ENCODE assay signal across 9 cellular contexts in the genomic region with DNA sequence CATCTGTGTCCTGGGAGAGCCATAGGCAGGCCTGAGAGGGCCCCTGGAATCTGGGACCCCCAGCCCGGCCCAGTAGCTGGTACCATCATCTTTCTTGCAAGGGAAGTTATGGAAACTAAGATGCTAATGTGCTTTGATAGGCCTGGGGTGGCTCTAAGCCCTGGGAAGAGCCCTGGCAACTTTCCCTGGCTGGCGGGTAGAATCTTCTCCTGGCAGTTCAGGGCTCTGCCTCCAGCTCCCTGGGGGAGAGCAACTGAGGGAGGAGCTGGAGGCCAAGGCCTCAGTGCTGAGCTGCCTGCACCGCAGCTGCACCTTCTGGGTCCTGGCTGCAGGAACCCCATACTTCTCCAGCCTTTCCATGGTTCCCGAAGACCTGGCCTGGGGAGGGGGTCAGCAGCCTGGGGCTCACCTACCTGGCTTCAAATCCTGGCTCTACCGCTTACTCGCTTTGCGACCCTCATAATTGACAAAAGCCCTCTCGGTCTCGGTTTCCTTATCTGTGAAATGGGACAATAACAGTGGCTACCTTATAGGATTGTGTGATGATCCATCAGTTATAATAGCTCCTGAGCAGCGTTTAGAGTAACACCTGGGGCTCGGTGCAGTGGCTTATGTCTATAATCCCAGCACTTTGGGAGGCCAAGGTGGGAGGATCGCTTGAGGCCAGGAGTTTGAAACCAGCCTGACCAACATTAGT.
DNase-seq lines count a peak whose midpoint lies in the region; ATAC-seq and TF ChIP-seq lines count a peak whose summit lies in the region.
"Had no signal": no experiment of that assay in that cellular context is flagged by ENCODE, and none has a peak within 500 bp of the region (broad histone marks: within the 10 kb centered on the region; RNA-seq: fewer than 3 reads in every experiment).

No MANE protein-coding gene starts in this region.

- H3K27me3 ChIP-seq in transverse colon = no peaks in the 10 kb centered on the region

- peaks cover 70 to 89% (median 80%) of the 10 kb centered on the region in 4 donors for H3K4me1 ChIP-seq in transverse colon

- peaks cover 97% of the 10 kb centered on the region for H3K4me1 Mint-ChIP-seq in activated naive CD4-positive, alpha-beta T cell treated with anti-CD3 and anti-CD28 coated beads, Interleukin-2, amount 50 U/mL, for 24 hours
- peaks cover 82% of the 10 kb centered on the region for H3K4me1 Mint-ChIP-seq in activated T-helper 2 cell treated with anti-CD3 and anti-CD28 coated beads, Interferon-gamma antibody, Interleukin-2, Interleukin-4, amounts not matched to agents 10 μg/mL and 5 μg/mL and 100 μg/mL, durations not matched to agents 14 hours and 24 hours and 36 hours (ENCODE audit: low read depth)

- H3K4me3 Mint-ChIP-seq in activated naive CD4-positive, alpha-beta T cell treated with anti-CD3 and anti-CD28 coated beads, Interleukin-2, amount 50 U/mL, for 24 hours = peak overlapping the region; percentile 83
- H3K4me3 Mint-ChIP-seq in activated T-helper 2 cell treated with anti-CD3 and anti-CD28 coated beads, Interferon-gamma antibody, Interleukin-2, Interleukin-4, amounts not matched to agents 10 μg/mL and 5 μg/mL and 100 μg/mL, durations not matched to agents 14 hours and 24 hours and 36 hours (ENCODE audit: low read depth) = no peak overlapping the region

- TF ChIP-seq POLR2A in transverse colon (IDR thresholded peaks at IDR 0.05) = no peak

- WGBS in transverse colon (ENCODE audit: low coverage in 1 of 2), 2 donors = 60 to 69% methylated on average over 1 to 12 of the region's 12 CpGs

- H3K36me3 Mint-ChIP-seq in activated naive CD4-positive, alpha-beta T cell treated with anti-CD3 and anti-CD28 coated beads, Interleukin-2, amount 50 U/mL, for 24 hours = peaks cover 19% of the 10 kb centered on the region
- peaks cover 79% of the 10 kb centered on the region for H3K36me3 Mint-ChIP-seq in activated T-helper 2 cell treated with anti-CD3 and anti-CD28 coated beads, Interferon-gamma antibody, Interleukin-2, Interleukin-4, amounts not matched to agents 10 μg/mL and 5 μg/mL and 100 μg/mL, durations not matched to agents 14 hours and 24 hours and 36 hours (ENCODE audit: low read depth)

- no peak overlapping the region for H3K4me3 ChIP-seq in transverse colon

- no peaks in the 10 kb centered on the region for H3K9me3 Mint-ChIP-seq in activated naive CD4-positive, alpha-beta T cell treated with anti-CD3 and anti-CD28 coated beads, Interleukin-2, amount 50 U/mL, for 24 hours
- H3K9me3 Mint-ChIP-seq in activated T-helper 2 cell treated with anti-CD3 and anti-CD28 coated beads, Interferon-gamma antibody, Interleukin-2, Interleukin-4, amounts not matched to agents 10 μg/mL and 5 μg/mL and 100 μg/mL, durations not matched to agents 14 hours and 24 hours and 36 hours = no peaks in the 10 kb centered on the region

- H3K27ac Mint-ChIP-seq in activated naive CD4-positive, alpha-beta T cell treated with anti-CD3 and anti-CD28 coated beads, Interleukin-2, amount 50 U/mL, for 24 hours = peak overlapping the region; percentile 97
- peak overlapping the region; percentile 90 for H3K27ac Mint-ChIP-seq in activated T-helper 2 cell treated with anti-CD3 and anti-CD28 coated beads, Interferon-gamma antibody, Interleukin-2, Interleukin-4, amounts not matched to agents 10 μg/mL and 5 μg/mL and 100 μg/mL, durations not matched to agents 14 hours and 24 hours and 36 hours

- intact Hi-C loops in activated T-helper 2 cell treated with anti-CD3 and anti-CD28 coated beads, Interferon-gamma antibody, Interleukin-2, Interleukin-4, amounts not matched to agents 10 μg/mL and 5 μg/mL and 100 μg/mL, durations not matched to agents 14 hours and 24 hours and 36 hours (cut with micrococcal nuclease) = no loop called here
- intact Hi-C loops in left ventricle myocardium superior (cut with micrococcal nuclease) (no loop called here), transverse colon (cut with DNase I; ENCODE audit: low total_unique reads) (no loop called here)

- ATAC-seq in left ventricle myocardium superior (no peak), GM19324 (IDR thresholded peaks at IDR 0.05; ENCODE audit: low FRiP score, unreplicated experiment) (no peak)

- no peaks in the 10 kb centered on the region for H3K27me3 Mint-ChIP-seq in activated naive CD4-positive, alpha-beta T cell treated with anti-CD3 and anti-CD28 coated beads, Interleukin-2, amount 50 U/mL, for 24 hours
- H3K27me3 Mint-ChIP-seq in activated T-helper 2 cell treated with anti-CD3 and anti-CD28 coated beads, Interferon-gamma antibody, Interleukin-2, Interleukin-4, amounts not matched to agents 10 μg/mL and 5 μg/mL and 100 μg/mL, durations not matched to agents 14 hours and 24 hours and 36 hours (ENCODE audit: low read depth) = no peaks in the 10 kb centered on the region

- DNase-seq in activated naive CD4-positive, alpha-beta T cell treated with Interleukin-2 at 50 U/mL for 16 hours = no peak
- DNase-seq in activated T-helper 2 cell treated with anti-CD3 and anti-CD28 coated beads, Interferon-gamma antibody, Interleukin-2, Interleukin-4, amounts not matched to agents 10 μg/mL and 5 μg/mL and 100 μg/mL, durations not matched to agents 14 hours and 24 hours and 36 hours (ENCODE audit: low spot score) = no peak
- DNase-seq in left ventricle myocardium superior (peak; percentile 62), transverse colon (no peak), SKM-1 treated with dmso at 0.1 percent for 144 hours (lab: John Stamatoyannopoulos, UW; ENCODE audit: unreplicated experiment) (no peak), germinal center (ENCODE audit: low spot score) (no peak)
- DNase-seq: NCI-H82 had no signal

- TF ChIP-seq CTCF in transverse colon (IDR thresholded peaks at IDR 0.05) = no peak

- no peak for TF ChIP-seq EP300 in transverse colon (IDR thresholded peaks at IDR 0.05; ENCODE audit: low read depth)

- H3K27ac ChIP-seq in transverse colon = peak overlapping the region; percentile 69 to 87 (median 81)

- in situ Hi-C loops in transverse colon (cut with MboI; ENCODE audit: low pct_ligation_motif_present in 1 of 4, low pct_unique_long_range_greater_than_20kb in 1 of 4, low sequenced_read_pairs in 3 of 4) = no loop called here

- H3K9me3 ChIP-seq in transverse colon = no peaks in the 10 kb centered on the region

- H3K36me3 ChIP-seq in transverse colon = no peaks in the 10 kb centered on the region
